ENCODE assay signal across 8 cellular contexts in genomic region chr18:42953306-42953705, GRCh38.
"Had no signal": no experiment of that assay in that cellular context is flagged by ENCODE, and none has a peak within 500 bp of the region (broad histone marks: within the 10 kb centered on the region; RNA-seq: fewer than 3 reads in every experiment).

No MANE protein-coding gene starts in this region.

- FAIRE-seq: G401.6, GM12878, GM12891, GM12892, GM18507, GM19239 had no signal

- H3K4me3 ChIP-seq: GM12878 had no signal

- ATAC-seq: GM12878 had no signal

- DNase-seq: GDM1, GF-D8 had no signal
